In genomic region chr10:110651044-110651958, GRCh38 we compare ENCODE assay signal across 9 cellular contexts. TPM values are rescaled to one million over a fixed set of nuclear protein-coding genes. Genes with fewer than 3 reads are reported as not detected.
DNase-seq lines count a peak whose midpoint lies in the region; ATAC-seq, FAIRE-seq and TF ChIP-seq lines count a peak whose summit lies in the region.
"Had no signal": no experiment of that assay in that cellular context is flagged by ENCODE, and none has a peak within 500 bp of the region (broad histone marks: within the 10 kb centered on the region; RNA-seq: fewer than 3 reads in every experiment).

No MANE protein-coding gene starts in this region.

- H3K27ac ChIP-seq in BLaER1 (no peak overlapping the region), K562 (ENCODE audit: extremely low read depth, low read depth, low read length) (peak overlapping the region; percentile 54; the same call in 1 of the 3 replicates), skeletal muscle tissue (ENCODE audit: low read depth, low read length) (peak overlapping the region; percentile 49), A673 (ENCODE audit: low read depth, low read length, poor library complexity, severe bottlenecking) (no peak overlapping the region)

- H3K9me3 ChIP-seq in BLaER1 (no peaks in the 10 kb centered on the region), K562 (replicated peaks; ENCODE audit: control insufficient read depth, insufficient read depth, low read depth, low read length) (no peaks in the 10 kb centered on the region), skeletal muscle tissue (ENCODE audit: control insufficient read depth in 3 of 3, low read length in 3 of 3) (no peaks in the 10 kb centered on the region), A673 (ENCODE audit: low read depth, low read length, poor library complexity, severe bottlenecking) (no peaks in the 10 kb centered on the region)

- peaks cover 79% of the 10 kb centered on the region for H3K79me2 ChIP-seq in K562 (ENCODE audit: control insufficient read depth, insufficient read depth, low read length)

- DNase-seq in K562 (ENCODE audit: extremely low read depth in 1 of 4, low spot score in 3 of 4) (peak in 2 of 4 experiments; percentile 50 to 76), A673 (ENCODE audit: low spot score) (no peak), DMS 273 treated with DMSO at 0.1 percent for 48 hours (lab: John Stamatoyannopoulos, UW) (no peak), amniotic stem cell (lab: John Stamatoyannopoulos, UW) (no peak)

- CTCF ChIA-PET in K562 (lab: Yijun Ruan, JAX; ENCODE audit: low intra/inter-chr PET ratio) (no interaction called here), A673 (lab: Charles Lee) (no interaction called here)

- no peaks in the 10 kb centered on the region for H3K9me1 ChIP-seq in K562 (ENCODE audit: control insufficient read depth, insufficient read depth, low read length)

- no peak for TF ChIP-seq POLR2A in K562 (conservative IDR thresholded peaks at IDR 0.05)

- in situ Hi-C loops in K562 (cut with MboI): no loop called here

- H4K20me1 ChIP-seq in BLaER1 (no peaks in the 10 kb centered on the region), K562 (replicated peaks; ENCODE audit: control insufficient read depth, insufficient read depth, low read length) (no peaks in the 10 kb centered on the region)

- H3K27me3 ChIP-seq in BLaER1 (peaks cover 9% of the 10 kb centered on the region), K562 (ENCODE audit: control insufficient read depth in 2 of 2, insufficient read depth in 2 of 2, low read length in 2 of 2) (no peaks in the 10 kb centered on the region), skeletal muscle tissue (ENCODE audit: control insufficient read depth in 3 of 3, insufficient read depth in 3 of 3, low read length in 3 of 3) (peaks cover 0 to 5% (median 0%) of the 10 kb centered on the region in 3 donors), A673 (replicated peaks; ENCODE audit: insufficient read depth, low read depth, low read length, poor library complexity) (no peaks in the 10 kb centered on the region)

- peak overlapping the region; percentile 56; the same call in 1 of the 2 replicates for H2AFZ ChIP-seq in K562 (ENCODE audit: low read depth, low read length)

- POLR2A ChIA-PET in K562 (lab: Yijun Ruan, JAX) (no interaction called here), A673 (lab: Charles Lee; ENCODE audit: low non-redundant PET) (no interaction called here)

- TF ChIP-seq RAD21 in K562 (CRISPR knock-in tag; conservative IDR thresholded peaks at IDR 0.05 in 1 of 2, IDR thresholded peaks at IDR 0.05 in 1 of 2): no peak

- TF ChIP-seq EP300 in K562 (IDR thresholded peaks at IDR 0.05; ENCODE audit: low read length): no peak

- no peaks in the 10 kb centered on the region for H3K36me3 ChIP-seq in BLaER1
- H3K36me3 ChIP-seq in K562 (ENCODE audit: control insufficient read depth, insufficient read depth, low read length): no peaks in the 10 kb centered on the region
- H3K36me3 ChIP-seq in skeletal muscle tissue (ENCODE audit: control insufficient read depth in 3 of 3, insufficient read depth in 3 of 3, low read length in 3 of 3): no peaks in the 10 kb centered on the region
- H3K36me3 ChIP-seq in A673 (ENCODE audit: insufficient read depth, low read length, poor library complexity, severe bottlenecking): no peaks in the 10 kb centered on the region

- TF ChIP-seq CTCF in K562 (IDR thresholded peaks at IDR 0.05 in 2 of 3, conservative IDR thresholded peaks at IDR 0.05 in 1 of 3; ENCODE audit: insufficient read depth in 2 of 3, low read depth in 1 of 3, low read length in 3 of 3): no peak
- TF ChIP-seq CTCF in A673 (conservative IDR thresholded peaks at IDR 0.05; ENCODE audit: low read depth, low read length): no peak

- H3K4me1 ChIP-seq in BLaER1 (peaks cover 25% of the 10 kb centered on the region), K562 (replicated peaks in 1 of 2; ENCODE audit: control insufficient read depth in 2 of 2, insufficient read depth in 2 of 2, low read length in 2 of 2) (peaks cover 8 to 24% of the 10 kb centered on the region in 2 experiments; a peak in 4 of 5 replicates), skeletal muscle tissue (ENCODE audit: control insufficient read depth in 3 of 3, insufficient read depth in 3 of 3, low read length in 3 of 3) (peaks cover 10 to 35% (median 10%) of the 10 kb centered on the region in 3 donors), A673 (ENCODE audit: insufficient read depth, low read length, poor library complexity, severe bottlenecking) (peaks cover 62% of the 10 kb centered on the region)

- ATAC-seq in GM19395 (IDR thresholded peaks at IDR 0.05; ENCODE audit: unreplicated experiment) (peak; percentile 93), HG03457 (IDR thresholded peaks at IDR 0.05; ENCODE audit: unreplicated experiment) (peak; percentile 69), K562 (peak; percentile 81)

- peak; percentile 70 for FAIRE-seq in K562 (lab: Jason Lieb, UNC)
- FAIRE-seq: endothelial cell of umbilical vein had no signal

- peak overlapping the region; percentile 30; the same call in 1 of the 2 replicates for H3K9ac ChIP-seq in BLaER1
- peak overlapping the region; percentile 42 to 85; a peak in 2 of 4 replicates for H3K9ac ChIP-seq in K562 (ENCODE audit: insufficient read depth in 1 of 2, low read depth in 2 of 2, low read length in 2 of 2)
- peak overlapping the region; percentile 9 to 75 (median 58) for H3K9ac ChIP-seq in skeletal muscle tissue (ENCODE audit: low read depth in 1 of 3, low read length in 3 of 3)

- BruUV-seq in K562 (replicated peaks; lab: Mats Ljungman, UMichigan): no TSS peak
- no TSS peak for BruUV-seq in A673 (replicated peaks; lab: Mats Ljungman, UMichigan)

- H3K4me2 ChIP-seq in BLaER1 (peak overlapping the region; percentile 65), K562 (ENCODE audit: insufficient read depth, low read length) (peak overlapping the region; percentile 74)

- 9% methylated on average over 9 of the region's 12 CpGs for WGBS in K562 (ENCODE audit: insufficient coverage, low coverage, missing lambda C conversion rate)

- intact Hi-C loops in K562 (cut with micrococcal nuclease): no loop called here
- intact Hi-C loops in A673 (cut with micrococcal nuclease; ENCODE audit: unreplicated experiment): no loop called here

- H3K4me3 ChIP-seq in BLaER1 (no peak overlapping the region), K562 (no peak overlapping the region), skeletal muscle tissue (ENCODE audit: low read length in 3 of 3) (peak overlapping the region; percentile 39 to 52 (median 46)), A673 (ENCODE audit: low read depth, low read length, poor library complexity, severe bottlenecking) (no peak overlapping the region)

TF ChIP-seq in K562, 482 proteins besides CTCF, POLR2A, EP300 and RAD21 (continues in another document):
- TF ChIP-seq EWSR1 (IDR thresholded peaks at IDR 0.05; ENCODE audit: borderline replicate concordance, low read depth, partially characterized antibody) (no peak), ZNF561 (CRISPR knock-in tag; conservative IDR thresholded peaks at IDR 0.05) (no peak), CREM (IDR thresholded peaks at IDR 0.05; ENCODE audit: low read depth) (peak; percentile 56; the same call in 1 of the 2 replicates), ZBTB49 (CRISPR knock-in tag; IDR thresholded peaks at IDR 0.05; ENCODE audit: borderline replicate concordance) (no peak), FOSL1 (tag; conservative IDR thresholded peaks at IDR 0.05) (no peak)
- TF ChIP-seq, protein P1, sequence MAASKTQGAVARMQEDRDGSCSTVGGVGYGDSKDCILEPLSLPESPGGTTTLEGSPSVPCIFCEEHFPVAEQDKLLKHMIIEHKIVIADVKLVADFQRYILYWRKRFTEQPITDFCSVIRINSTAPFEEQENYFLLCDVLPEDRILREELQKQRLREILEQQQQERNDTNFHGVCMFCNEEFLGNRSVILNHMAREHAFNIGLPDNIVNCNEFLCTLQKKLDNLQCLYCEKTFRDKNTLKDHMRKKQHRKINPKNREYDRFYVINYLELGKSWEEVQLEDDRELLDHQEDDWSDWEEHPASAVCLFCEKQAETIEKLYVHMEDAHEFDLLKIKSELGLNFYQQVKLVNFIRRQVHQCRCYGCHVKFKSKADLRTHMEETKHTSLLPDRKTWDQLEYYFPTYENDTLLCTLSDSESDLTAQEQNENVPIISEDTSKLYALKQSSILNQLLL (CRISPR knock-in tag; IDR thresholded peaks at IDR 0.05; ENCODE audit: borderline replicate concordance): no peak

RNA-seq across cellular contexts. Expression of gene RBM20, which starts 7.2 kb away (rescaled TPM):
- 20.1 and 23.9 TPM in 2 replicates for total RNA-seq in K562 (2011; cell fraction: chromatin; rRNA removed; ENCODE audit: low replicate concordance)
- 9.9 and 13.2 TPM in 2 replicates for total RNA-seq in K562 (2011; cell fraction: nucleolus; rRNA removed)
- 17.7 and 34.0 TPM in 2 replicates for total RNA-seq in K562 (2011; cell fraction: nucleoplasm; rRNA removed)
- total RNA-seq in K562 (2014; rRNA removed) (2.7 and 3.0 TPM in 2 replicates), K562 (2014; rRNA removed; fragmentation: Illumina TruSeq; extraction: Trizol) (3.2 TPM in 2 replicates), K562 (2015; rRNA removed; fragmentation: Illumina TruSeq; extraction: Trizol) (3.2 and 3.4 TPM in 2 replicates), K562 (2021) (4.6 and 5.7 TPM in 2 replicates), skeletal muscle tissue (6.3 TPM), A673 (2021) (1.3 and 1.8 TPM in 2 replicates)
- polyA plus RNA-seq in K562 (2011; rRNA removed) (2.6 and 3.1 TPM in 2 replicates), K562 (2014; fragmentation: Illumina TruSeq; extraction: Trizol) (4.6 and 4.8 TPM in 2 replicates), K562 (2014; fragmentation: Nextera tagmentation; extraction: Ambion mirVana) (under 1 TPM; 0.63 to 0.68 TPM), K562 (2014; rRNA removed) (3.7 and 4.7 TPM in 2 replicates)
- 1.3 and 1.9 TPM in 2 replicates for polyA plus RNA-seq in K562 (2011; cell fraction: cytosol; rRNA removed)
- 9.8 and 13.1 TPM in 2 replicates for polyA plus RNA-seq in K562 (2011; cell fraction: nucleus; rRNA removed)
- 2.8 and 4.2 TPM in 2 replicates for polyA plus RNA-seq in K562 (2012)
- 3.5 and 4.8 TPM in 2 replicates for polyA minus RNA-seq in K562 (2011; rRNA and poly(A)+ RNA removed)
- polyA minus RNA-seq in K562 (2011; cell fraction: cytosol; rRNA and poly(A)+ RNA removed): 2.2 and 3.1 TPM in 2 replicates
- 6.5 and 9.7 TPM in 2 replicates for polyA minus RNA-seq in K562 (2011; cell fraction: nucleus; rRNA and poly(A)+ RNA removed)
- total RNA-seq: endothelial cell of umbilical vein had no signal

Comparison
In these comparisons a context has a peak if more than half of its experiments do, and no peak if none do; other contexts are left out.
1. H3K27ac ChIP-seq: peak in K562 (single experiment) and skeletal muscle tissue (single experiment); none in BLaER1 (single experiment) and A673 (single experiment).
2. H3K4me3 ChIP-seq: peak in skeletal muscle tissue (3 of 3); none in BLaER1 (single experiment), K562 (single experiment) and A673 (single experiment).
3. Peak in every context shown above with its lines, with median percentiles within 50 percentile points of each other: H3K9ac ChIP-seq and ATAC-seq.